Comparison of ENCODE assay signal across 19 cellular contexts in genomic region chr20:6959900-6960312, GRCh38.
DNase-seq lines count a peak whose midpoint lies in the region; ATAC-seq, FAIRE-seq and TF ChIP-seq lines count a peak whose summit lies in the region.
"Had no signal": no experiment of that assay in that cellular context is flagged by ENCODE, and none has a peak within 500 bp of the region (broad histone marks: within the 10 kb centered on the region; RNA-seq: fewer than 3 reads in every experiment).

No MANE protein-coding gene starts in this region.

- no peaks in the 10 kb centered on the region for H3K36me3 Mint-ChIP-seq in CD4-positive, alpha-beta memory T cell

- TF ChIP-seq CTCF in PC-3 (conservative IDR thresholded peaks at IDR 0.05; ENCODE audit: low read depth, low read length) (no peak), foreskin fibroblast (IDR thresholded peaks at IDR 0.05; ENCODE audit: low read depth, low read length) (no peak)

- no peaks in the 10 kb centered on the region for H3K4me1 Mint-ChIP-seq in CD4-positive, alpha-beta memory T cell

- no peak overlapping the region for H3K4me3 Mint-ChIP-seq in CD4-positive, alpha-beta memory T cell

- CTCF ChIA-PET in PC-3 (lab: Charles Lee) = no interaction called here
- CTCF ChIA-PET in CD4-positive, alpha-beta memory T cell (lab: Charles Lee; ENCODE audit: partially characterized antibody) = no interaction called here

- H3K79me2 ChIP-seq in PC-3 (ENCODE audit: low read length) = no peaks in the 10 kb centered on the region

- no peak overlapping the region for H2AFZ ChIP-seq in PC-3 (ENCODE audit: low read length)

- no peaks in the 10 kb centered on the region for H3F3A ChIP-seq in PC-3 (ENCODE audit: low read length, unreplicated experiment)

- WGBS in small intestine, 3 donors = 2 to 43% (median 28%) methylated on average over 3 of the region's 3 CpGs

- H3K4me3 ChIP-seq in PC-3 (ENCODE audit: low read length) = no peak overlapping the region
- H3K4me3 ChIP-seq in foreskin fibroblast (ENCODE audit: low read depth in 1 of 2, low read length in 2 of 2) = no peak overlapping the region
- H3K4me3 ChIP-seq in small intestine (ENCODE audit: low read depth in 1 of 2, low read length in 2 of 2) = no peak overlapping the region
- no peak overlapping the region for H3K4me3 ChIP-seq in CD4-positive, alpha-beta memory T cell (ENCODE audit: low read length in 2 of 2)
- H3K4me3 ChIP-seq: GM12878 had no signal

- no peaks in the 10 kb centered on the region for H3K27me3 Mint-ChIP-seq in CD4-positive, alpha-beta memory T cell

- no peaks in the 10 kb centered on the region for H4K20me1 ChIP-seq in PC-3 (ENCODE audit: low read length)

- H3K27me3 ChIP-seq in PC-3 (ENCODE audit: low read length) (peaks cover 15% of the 10 kb centered on the region; the same call in 1 of the 2 replicates), small intestine (ENCODE audit: control insufficient read depth in 2 of 2, insufficient read depth in 2 of 2, low read length in 2 of 2) (no peaks in the 10 kb centered on the region)
- no peaks in the 10 kb centered on the region for H3K27me3 ChIP-seq in CD4-positive, alpha-beta memory T cell (ENCODE audit: insufficient read depth, low read length)

- peaks cover 0 to 17% (median 9%) of the 10 kb centered on the region in 8 donors for H3K9me3 Mint-ChIP-seq in CD4-positive, alpha-beta memory T cell

- no peak overlapping the region for H3K27ac Mint-ChIP-seq in CD4-positive, alpha-beta memory T cell

- no peak overlapping the region for H3K9ac ChIP-seq in PC-3 (ENCODE audit: low read length)
- H3K9ac ChIP-seq: KMS-11 had no signal

- POLR2A ChIA-PET in PC-3 (lab: Charles Lee; ENCODE audit: unreplicated experiment) = interaction anchor here (0.7 kb wide), 1 partner anchor 467 kb away, joined by 3 read pairs; no protein-coding TSS in a partner anchor
- POLR2A ChIA-PET in CD4-positive, alpha-beta memory T cell (lab: Charles Lee; ENCODE audit: partially characterized antibody) = no interaction called here

- no peak for FAIRE-seq in small intestine (lab: Jason Lieb, UNC)
- FAIRE-seq: A204.1, GM12878 had no signal

- no peak for ATAC-seq in PC-3
- ATAC-seq in GM18870 (IDR thresholded peaks at IDR 0.05; ENCODE audit: unreplicated experiment) = no peak
- ATAC-seq: GM12878 had no signal

- no peaks in the 10 kb centered on the region for H3K9me2 ChIP-seq in PC-3 (replicated peaks; ENCODE audit: low read length)

- H3K4me1 ChIP-seq in PC-3 (ENCODE audit: insufficient read depth, low read length) (no peaks in the 10 kb centered on the region), small intestine (ENCODE audit: control insufficient read depth in 2 of 2, insufficient read depth in 1 of 2, low read depth in 1 of 2, low read length in 1 of 2) (no peaks in the 10 kb centered on the region)
- no peaks in the 10 kb centered on the region for H3K4me1 ChIP-seq in CD4-positive, alpha-beta memory T cell (ENCODE audit: insufficient read depth, low read length)

- BruUV-seq in PC-3 (replicated peaks; lab: Mats Ljungman, UMichigan) = no TSS peak

- H3K9me3 ChIP-seq in PC-3 (ENCODE audit: low read length) (no peaks in the 10 kb centered on the region), small intestine (ENCODE audit: control insufficient read depth, low read depth) (no peaks in the 10 kb centered on the region)
- no peaks in the 10 kb centered on the region for H3K9me3 ChIP-seq in CD4-positive, alpha-beta memory T cell (ENCODE audit: control insufficient read depth in 1 of 2, low read length in 2 of 2)

- intact Hi-C loops in PC-3 (cut with micrococcal nuclease) = no loop called here
- intact Hi-C loops in CD4-positive, alpha-beta memory T cell (cut with micrococcal nuclease) = no loop called here

- peak; percentile 6 for DNase-seq in NCI-H510A treated with DMSO at 0.1 percent for 48 hours (lab: John Stamatoyannopoulos, UW)
- no peak for DNase-seq in NCI-H510A (lab: John Stamatoyannopoulos, UW)
- DNase-seq in PC-3 = peak; percentile 11
- peak; percentile 3 to 7 for DNase-seq in foreskin fibroblast
- peak; percentile 47 for DNase-seq in small intestine
- DNase-seq in GDM1 (lab: John Stamatoyannopoulos, UW) = no peak
- no peak for DNase-seq in CD4-positive, alpha-beta memory T cell
- DNase-seq: COR-L47, DMS53, NCI-H1436, NCI-H2107, NCI-H446 treated with DMSO at 0.1 percent for 48 hours, SIG-M5 had no signal

- H3K27ac ChIP-seq in PC-3 (ENCODE audit: low read length) (no peak overlapping the region), small intestine (ENCODE audit: low read depth in 1 of 2, low read length in 1 of 2) (no peak overlapping the region)
- no peak overlapping the region for H3K27ac ChIP-seq in CD4-positive, alpha-beta memory T cell (ENCODE audit: low read depth, low read length)
- H3K27ac ChIP-seq: C4-2B, HL-60, KMS-11 had no signal

- no peak overlapping the region for H3K4me2 ChIP-seq in PC-3 (ENCODE audit: low read length)
- H3K4me2 ChIP-seq: KMS-11 had no signal

- H3K36me3 ChIP-seq in PC-3 (ENCODE audit: low read depth, low read length) (no peaks in the 10 kb centered on the region), small intestine (ENCODE audit: control insufficient read depth in 2 of 2, insufficient read depth in 2 of 2, low read length in 2 of 2) (no peaks in the 10 kb centered on the region)
- H3K36me3 ChIP-seq in CD4-positive, alpha-beta memory T cell (ENCODE audit: insufficient read depth, low read length) = no peaks in the 10 kb centered on the region

Comparison
In these comparisons a context has a peak if more than half of its experiments do, and no peak if none do; other contexts are left out.
1. DNase-seq: peak in NCI-H510A treated with DMSO at 0.1 percent for 48 hours (single experiment), PC-3 (single experiment), foreskin fibroblast (2 of 2) and small intestine (single experiment); none in NCI-H510A (single experiment), GDM1 (single experiment) and CD4-positive, alpha-beta memory T cell (0 of 5).